27 cellular contexts compared by ENCODE assay signal in genomic region chr9:6943293-6943692, GRCh38.
"Had no signal": no experiment of that assay in that cellular context is flagged by ENCODE, and none has a peak within 500 bp of the region (broad histone marks: within the 10 kb centered on the region; RNA-seq: fewer than 3 reads in every experiment).

No MANE protein-coding gene starts in this region.

- H3K27ac ChIP-seq: coronary artery, lower lobe of right lung, neural progenitor cell, prostate gland, right atrium auricular region, testis, tibial artery had no signal

- H2AFZ ChIP-seq: neural progenitor cell had no signal

- DNase-seq: dermis blood vessel endothelial cell; effector memory CD4-positive, alpha-beta T cell; immature natural killer cell; islet precursor cell; kidney glomerular epithelial cell; left colon; left ventricle myocardium superior; lower lobe of right lung; stimulated activated CD4-positive, alpha-beta T cell treated with anti-CD3 and anti-CD28 coated beads, Interleukin-12 subunit alpha, Interleukin-12 subunit beta, amount 100 ng/mL, for 4 hours; stimulated activated CD4-positive, alpha-beta T cell treated with anti-CD3 and anti-CD28 coated beads, Interleukin-1b, Interleukin-23, amount 100 ng/mL, for 48 hours; stimulated activated CD4-positive, alpha-beta T cell treated with anti-CD3 and anti-CD28 coated beads, Interleukin-4, amount 100 ng/mL, for 1 hour; stimulated activated CD8-positive, alpha-beta memory T cell treated with anti-CD3 and anti-CD28 coated beads, Interleukin-4, amount 100 ng/mL, for 48 hours; stimulated activated naive CD8-positive, alpha-beta T cell treated with anti-CD3 and anti-CD28 coated beads, Interleukin-15, Interleukin-2, amounts not matched to agents 100 U/mL and 50 U/mL, for 24 hours; substantia nigra; testis; tibial artery had no signal

- H3K4me2 ChIP-seq: neural progenitor cell, smooth muscle cell had no signal

- H3K9ac ChIP-seq: neural progenitor cell had no signal

- H3K4me3 ChIP-seq: coronary artery, lower lobe of right lung, neural progenitor cell, prostate gland, right atrium auricular region, smooth muscle cell, testis, tibial artery had no signal

- H3K27me3 Mint-ChIP-seq: memory B cell; naive thymus-derived CD4-positive, alpha-beta T cell; type B pancreatic cell had no signal

- H3K27me3 ChIP-seq: neural progenitor cell, right atrium auricular region, testis, tibial artery had no signal

- H3K9me3 ChIP-seq: lower lobe of right lung, prostate gland, right atrium auricular region, testis, tibial artery had no signal

- H3K36me3 Mint-ChIP-seq: immature natural killer cell, type B pancreatic cell had no signal

- H3K4me1 ChIP-seq: neural progenitor cell, prostate gland, testis had no signal

- H3K4me3 Mint-ChIP-seq: immature natural killer cell, memory B cell, mesothelial cell of epicardium, nephron, neural progenitor cell, type B pancreatic cell had no signal

- ATAC-seq: left colon; left ventricle myocardium superior; lower lobe of right lung; naive thymus-derived CD4-positive, alpha-beta T cell; sciatic nerve; stimulated activated naive CD8-positive, alpha-beta T cell treated with anti-CD3 and anti-CD28 coated beads, Interleukin-15, Interleukin-2, amounts not matched to agents 100 U/mL and 50 U/mL, for 24 hours had no signal

- H3K27ac Mint-ChIP-seq: memory B cell, mesothelial cell of epicardium, nephron, neural progenitor cell, type B pancreatic cell had no signal

- H3K36me3 ChIP-seq: lower lobe of right lung, neural progenitor cell, prostate gland, right atrium auricular region, tibial artery had no signal

- H3K9me3 Mint-ChIP-seq: immature natural killer cell, memory B cell, nephron, type B pancreatic cell had no signal
